Comparison of ENCODE assay signal across 23 cellular contexts in genomic region chr1:19813651-19813960, GRCh38. TPM values are rescaled to one million over a fixed set of nuclear protein-coding genes. Genes with fewer than 3 reads are reported as not detected.
DNase-seq lines count a peak whose midpoint lies in the region; ATAC-seq and TF ChIP-seq lines count a peak whose summit lies in the region.
"Had no signal": no experiment of that assay in that cellular context is flagged by ENCODE, and none has a peak within 500 bp of the region (broad histone marks: within the 10 kb centered on the region; RNA-seq: fewer than 3 reads in every experiment).

No MANE protein-coding gene starts in this region.

- no TSS peak for BruUV-seq in MCF 10A (replicated peaks; lab: Mats Ljungman, UMichigan)

- no peaks in the 10 kb centered on the region for H3K9me3 ChIP-seq in Peyer's patch
- H3K9me3 ChIP-seq: Caco-2, MG63 had no signal

- intact Hi-C loops in MCF 10A (cut with micrococcal nuclease): loop anchor here (5.0 kb wide), 1 partner anchor 151 kb away; the partner anchor contains the start of gene HTR6

- no peaks in the 10 kb centered on the region for H3K36me3 ChIP-seq in Peyer's patch
- H3K36me3 ChIP-seq: MG63 had no signal

- H3K27ac Mint-ChIP-seq in endothelial cell (ENCODE audit: unreplicated experiment) (no peak overlapping the region), nephron (peak overlapping the region in 2 of 3 experiments; percentile 62 to 67), type B pancreatic cell (no peak overlapping the region), MCF 10A (ENCODE audit: low read depth, unreplicated experiment) (no peak overlapping the region)

- DNase-seq in Peyer's patch (peak in 1 of 3 donors; percentile 57), endothelial cell (ENCODE audit: low spot score) (no peak), type B pancreatic cell (ENCODE audit: extremely low spot score, unreplicated experiment) (no peak), MCF 10A (ENCODE audit: unreplicated experiment) (no peak)
- no peak for DNase-seq in activated T-cell treated with anti-CD3 and anti-CD28 coated beads, Interleukin-2, amount 50 U/mL, for 4 hours
- no peak for DNase-seq in stimulated activated naive CD4-positive, alpha-beta T cell (lab: John Stamatoyannopoulos, UW)
- DNase-seq: Caco-2; CD4-positive, alpha-beta memory T cell; DMS 273 treated with DMSO at 0.1 percent for 48 hours; Kasumi-1; MG63; NCI-H1048; NCI-H1417 treated with DMSO at 0.1 percent for 48 hours; NCI-H187; NCI-H2107; NCI-H446 treated with DMSO at 0.1 percent for 48 hours; NCI-H526 treated with DMSO at 0.1 percent for 48 hours; Right ventricle myocardium superior had no signal

- no peaks in the 10 kb centered on the region for H3K9me3 Mint-ChIP-seq in endothelial cell (ENCODE audit: unreplicated experiment)
- peaks cover 7% of the 10 kb centered on the region for H3K9me3 Mint-ChIP-seq in nephron
- peaks cover 9% of the 10 kb centered on the region for H3K9me3 Mint-ChIP-seq in type B pancreatic cell
- no peaks in the 10 kb centered on the region for H3K9me3 Mint-ChIP-seq in MCF 10A (ENCODE audit: unreplicated experiment)
- H3K9me3 Mint-ChIP-seq in activated T-cell treated with anti-CD3 and anti-CD28 coated beads, Interleukin-2, amount 50 U/mL, for 4 hours: no peaks in the 10 kb centered on the region
- H3K9me3 Mint-ChIP-seq: CD4-positive, alpha-beta memory T cell had no signal

- H3K27me3 Mint-ChIP-seq in endothelial cell (ENCODE audit: unreplicated experiment): peaks cover 1% of the 10 kb centered on the region
- peaks cover 5% of the 10 kb centered on the region for H3K27me3 Mint-ChIP-seq in nephron (ENCODE audit: low read depth)
- no peaks in the 10 kb centered on the region for H3K27me3 Mint-ChIP-seq in type B pancreatic cell
- peaks cover 11% of the 10 kb centered on the region for H3K27me3 Mint-ChIP-seq in MCF 10A (ENCODE audit: insufficient read depth, unreplicated experiment)
- H3K27me3 Mint-ChIP-seq in activated T-cell treated with anti-CD3 and anti-CD28 coated beads, Interleukin-2, amount 50 U/mL, for 4 hours (ENCODE audit: low read depth): peaks cover 5% of the 10 kb centered on the region
- H3K27me3 Mint-ChIP-seq: CD4-positive, alpha-beta memory T cell had no signal

- CTCF ChIA-PET in MCF 10A (lab: Yijun Ruan, JAX): no interaction called here

- peak overlapping the region in 2 of 4 donors; percentile 22 to 53 for H3K4me3 ChIP-seq in Peyer's patch
- H3K4me3 ChIP-seq: MG63 had no signal

- ATAC-seq in activated T-cell treated with anti-CD3 and anti-CD28 coated beads, Interleukin-2, amount 50 U/mL, for 4 hours: no peak

- POLR2A ChIA-PET in MCF 10A (lab: Yijun Ruan, JAX): no interaction called here

- TF ChIP-seq CTCF in Peyer's patch (IDR thresholded peaks at IDR 0.05): no peak
- TF ChIP-seq CTCF in endothelial cell (IDR thresholded peaks at IDR 0.05; ENCODE audit: unreplicated experiment): no peak
- TF ChIP-seq CTCF in nephron (IDR thresholded peaks at IDR 0.05; ENCODE audit: unreplicated experiment in 3 of 3): no peak
- TF ChIP-seq CTCF in type B pancreatic cell (conservative IDR thresholded peaks at IDR 0.05): no peak
- no peak for TF ChIP-seq CTCF in MCF 10A (IDR thresholded peaks at IDR 0.05; ENCODE audit: unreplicated experiment)

- TF ChIP-seq POLR2A in Peyer's patch (IDR thresholded peaks at IDR 0.05): no peak

- H3K4me3 Mint-ChIP-seq in endothelial cell (ENCODE audit: unreplicated experiment): peak overlapping the region; percentile 21
- H3K4me3 Mint-ChIP-seq in nephron: no peak overlapping the region
- peak overlapping the region; percentile 28 for H3K4me3 Mint-ChIP-seq in type B pancreatic cell
- H3K4me3 Mint-ChIP-seq in MCF 10A (ENCODE audit: unreplicated experiment): no peak overlapping the region
- H3K4me3 Mint-ChIP-seq in activated T-cell treated with anti-CD3 and anti-CD28 coated beads, Interleukin-2, amount 50 U/mL, for 4 hours: no peak overlapping the region
- H3K4me3 Mint-ChIP-seq: CD4-positive, alpha-beta memory T cell had no signal

- H3K36me3 Mint-ChIP-seq in endothelial cell (ENCODE audit: low read depth, unreplicated experiment) (no peaks in the 10 kb centered on the region), nephron (ENCODE audit: low read depth) (no peaks in the 10 kb centered on the region), type B pancreatic cell (no peaks in the 10 kb centered on the region), MCF 10A (ENCODE audit: insufficient read depth, unreplicated experiment) (no peaks in the 10 kb centered on the region)
- H3K36me3 Mint-ChIP-seq in activated T-cell treated with anti-CD3 and anti-CD28 coated beads, Interleukin-2, amount 50 U/mL, for 4 hours (ENCODE audit: insufficient read depth): no peaks in the 10 kb centered on the region
- H3K36me3 Mint-ChIP-seq: CD4-positive, alpha-beta memory T cell had no signal

- peaks cover 0 to 31% (median 1%) of the 10 kb centered on the region in 4 donors for H3K4me1 ChIP-seq in Peyer's patch

- H3K27me3 ChIP-seq in Peyer's patch: no peaks in the 10 kb centered on the region
- H3K27me3 ChIP-seq: MG63 had no signal

- H3K27ac ChIP-seq in Peyer's patch: peak overlapping the region in 3 of 4 donors; percentile 69 to 94 (median 89)

- peaks cover 25% of the 10 kb centered on the region for H3K4me1 Mint-ChIP-seq in endothelial cell (ENCODE audit: unreplicated experiment)
- H3K4me1 Mint-ChIP-seq in nephron: peaks cover 37% of the 10 kb centered on the region
- peaks cover 14% of the 10 kb centered on the region for H3K4me1 Mint-ChIP-seq in type B pancreatic cell (ENCODE audit: unreplicated experiment)
- peaks cover 5% of the 10 kb centered on the region for H3K4me1 Mint-ChIP-seq in MCF 10A (ENCODE audit: insufficient read depth, unreplicated experiment)
- no peaks in the 10 kb centered on the region for H3K4me1 Mint-ChIP-seq in activated T-cell treated with anti-CD3 and anti-CD28 coated beads, Interleukin-2, amount 50 U/mL, for 4 hours (ENCODE audit: low read depth)
- H3K4me1 Mint-ChIP-seq: CD4-positive, alpha-beta memory T cell had no signal

RNA-seq across cellular contexts. Expression of gene RNF186, which starts 1.5 kb away (rescaled TPM):
- total RNA-seq in Peyer's patch: 10 to 100 TPM in 2 of 4 donors, 1 to 10 TPM in 2; 2.5 to 19.0 (median 10.4) TPM
- total RNA-seq in endothelial cell (ENCODE audit: unreplicated experiment): not detected
- total RNA-seq in type B pancreatic cell (ENCODE audit: low replicate concordance): 1.3 and 1.9 TPM in 2 replicates
- not detected in 2 replicates for total RNA-seq in MCF 10A (2022)
- not detected for total RNA-seq in activated T-cell treated with anti-CD3 and anti-CD28 coated beads, Interleukin-2, amount 50 U/mL, for 4 hours
- total RNA-seq: A673; Caco-2; CD4-positive, alpha-beta memory T cell; G401; H4; Right ventricle myocardium superior; RPMI7951 had no signal

RNA-seq across cellular contexts. Expression of gene TMCO4, which starts 13.9 kb away (rescaled TPM):
- total RNA-seq in Peyer's patch (10 to 100 TPM; 13.5 to 40.4 (median 26.1) TPM), endothelial cell (ENCODE audit: unreplicated experiment) (4.1 TPM), type B pancreatic cell (ENCODE audit: low replicate concordance) (10.2 and 16.7 TPM in 2 replicates), MCF 10A (2022) (19.0 and 20.5 TPM in 2 replicates)
- 10 to 100 TPM; 10.4 to 16.1 (median 13.2) TPM for total RNA-seq in activated T-cell treated with anti-CD3 and anti-CD28 coated beads, Interleukin-2, amount 50 U/mL, for 4 hours

Comparison
In these comparisons a context has a peak if more than half of its experiments do, and no peak if none do; other contexts are left out.
1. H3K27ac Mint-ChIP-seq: peak in nephron (2 of 3); none in endothelial cell (single experiment), type B pancreatic cell (single experiment) and MCF 10A (single experiment).
2. H3K4me3 Mint-ChIP-seq: peak in endothelial cell (single experiment) and type B pancreatic cell (single experiment); none in nephron (0 of 3), MCF 10A (single experiment) and activated T-cell treated with anti-CD3 and anti-CD28 coated beads, Interleukin-2, amount 50 U/mL, for 4 hours (single experiment).